ENCODE assay signal across 10 cellular contexts in the genomic region with DNA sequence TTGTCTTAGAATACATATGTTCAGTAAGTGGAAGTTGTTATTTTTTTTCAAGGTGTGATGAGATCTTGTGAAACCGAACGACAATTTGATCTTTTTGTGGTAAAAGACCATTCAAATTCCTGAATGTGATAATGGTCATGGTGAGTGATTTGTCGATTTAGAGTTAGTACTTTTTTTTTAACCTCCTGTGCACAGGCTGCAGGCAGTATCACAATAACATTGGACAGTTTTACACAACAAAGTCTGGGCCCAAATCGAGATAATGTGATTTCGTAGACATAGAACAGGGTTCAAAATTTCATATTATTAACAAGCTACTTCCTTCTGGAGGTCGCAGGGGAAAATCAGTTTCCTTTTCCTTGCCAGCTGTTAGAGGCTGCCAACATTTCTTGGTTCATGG. TPM values are rescaled to one million over a fixed set of nuclear protein-coding genes. Genes with fewer than 3 reads are reported as not detected.
"Had no signal": no experiment of that assay in that cellular context is flagged by ENCODE, and none has a peak within 500 bp of the region (broad histone marks: within the 10 kb centered on the region; RNA-seq: fewer than 3 reads in every experiment).

No MANE protein-coding gene starts in this region.

- H3K27ac ChIP-seq: GM23248 had no signal

- ATAC-seq: GM23338, HCT116 had no signal

- H3K36me3 ChIP-seq: HAP-1 had no signal

- H3K9me3 ChIP-seq: HAP-1 had no signal

- H3K27ac Mint-ChIP-seq: GM23338, H9, HFFc6 had no signal

- H3K9ac ChIP-seq: GM23248 had no signal

- H3K4me1 ChIP-seq: HAP-1 had no signal

- H3K4me3 ChIP-seq: GM23248, GM23338, HAP-1 had no signal

- H2AFZ ChIP-seq: GM23248, GM23338 had no signal

- H3K4me3 Mint-ChIP-seq: GM23338, H9, HFFc6 had no signal

- H3K9me3 Mint-ChIP-seq: H9, HFFc6 had no signal

- DNase-seq: GM23248, GOT3, H7, H9, HCEC 1CT, HFFc6 had no signal

- H3K4me2 ChIP-seq: GM23338 had no signal

RNA-seq across cellular contexts. Expression of a gene that starts 48.6 kb away (rescaled TPM):
- total RNA-seq: GM23248, GM23338, H1, H7, H9, HFFc6 had no signal
